7 cellular contexts compared by ENCODE assay signal in the genomic region with DNA sequence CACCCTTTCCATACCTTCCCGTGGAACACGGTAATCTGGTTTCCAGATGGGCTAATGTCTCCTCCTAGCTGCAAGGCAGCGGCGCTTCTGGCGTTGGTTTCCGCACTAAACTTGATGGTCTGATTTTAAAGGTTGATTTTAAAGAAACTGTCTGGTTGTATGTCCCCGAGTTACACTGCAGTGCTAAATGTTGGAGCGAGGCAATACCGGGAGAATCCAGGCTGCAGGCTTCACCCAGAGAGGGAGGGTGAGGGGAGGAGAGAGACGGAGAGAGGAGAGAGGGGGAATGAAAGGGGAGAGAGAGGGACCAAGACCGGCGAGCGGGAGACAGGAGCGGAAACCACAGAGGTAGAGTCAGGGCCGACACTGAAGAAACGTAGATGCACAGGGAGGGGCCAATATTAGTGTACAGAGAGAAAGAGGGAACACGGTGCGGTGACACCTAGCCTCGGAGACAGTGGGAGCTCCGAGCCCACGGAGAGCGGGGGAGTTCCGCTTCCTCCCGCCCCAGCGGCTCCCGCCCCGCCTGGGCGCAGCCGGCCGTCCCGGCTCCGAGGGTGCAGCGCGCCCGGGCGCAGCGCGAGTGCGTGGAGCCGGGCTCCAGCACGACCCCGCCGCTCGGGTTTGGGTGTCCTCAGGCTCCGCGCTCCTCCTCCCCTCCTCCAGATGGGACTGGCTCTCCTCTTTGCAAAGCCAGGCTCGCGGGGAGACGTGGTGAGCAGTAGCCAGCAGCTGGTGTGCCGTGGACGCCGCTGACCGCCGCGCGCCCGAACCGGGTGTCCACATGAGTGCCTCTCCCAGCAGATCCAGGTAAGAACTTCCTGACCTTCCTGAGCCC.
DNase-seq lines count a peak whose midpoint lies in the region; ATAC-seq and TF ChIP-seq lines count a peak whose summit lies in the region.

No MANE protein-coding gene starts in this region.

- H3K9me3 ChIP-seq in endocrine pancreas (ENCODE audit: control insufficient read depth, low read length) = no peaks in the 10 kb centered on the region

- H3K4me1 Mint-ChIP-seq in T-helper 1 cell treated with Interleukin-12 subunit alpha and Interleukin-12 subunit beta and Interleukin-4 antibody, amounts not matched to agents 30 μg/mL and 1 μg/mL, for 36 hours (ENCODE audit: low read depth) = peaks cover 49% of the 10 kb centered on the region
- peaks cover 7 to 27% of the 10 kb centered on the region in 2 donors for H3K4me1 Mint-ChIP-seq in natural killer cell

- no peaks in the 10 kb centered on the region for H3K27me3 Mint-ChIP-seq in T-helper 1 cell treated with Interleukin-12 subunit alpha and Interleukin-12 subunit beta and Interleukin-4 antibody, amounts not matched to agents 30 μg/mL and 1 μg/mL, for 36 hours (ENCODE audit: low read depth)
- H3K27me3 Mint-ChIP-seq in natural killer cell (ENCODE audit: low read depth in 2 of 2) = peaks cover 40 to 42% of the 10 kb centered on the region in 2 donors

- peaks cover 19% of the 10 kb centered on the region for H3K36me3 Mint-ChIP-seq in T-helper 1 cell treated with Interleukin-12 subunit alpha and Interleukin-12 subunit beta and Interleukin-4 antibody, amounts not matched to agents 30 μg/mL and 1 μg/mL, for 36 hours (ENCODE audit: low read depth)
- H3K36me3 Mint-ChIP-seq in natural killer cell = no peaks in the 10 kb centered on the region

- peak overlapping the region; percentile 99 for H3K4me3 Mint-ChIP-seq in T-helper 1 cell treated with Interleukin-12 subunit alpha and Interleukin-12 subunit beta and Interleukin-4 antibody, amounts not matched to agents 30 μg/mL and 1 μg/mL, for 36 hours
- H3K4me3 Mint-ChIP-seq in natural killer cell = peak overlapping the region; percentile 85

- TF ChIP-seq CTCF in GM13976 (IDR thresholded peaks at IDR 0.05; ENCODE audit: borderline replicate concordance, control extremely low read depth, extremely low read depth, insufficient read depth, missing control alignments) = peak; percentile 34
- TF ChIP-seq CTCF in natural killer cell (IDR thresholded peaks at IDR 0.05) = no peak

- peaks cover 3% of the 10 kb centered on the region for H3K27me3 ChIP-seq in endocrine pancreas (ENCODE audit: control insufficient read depth, insufficient read depth, low read length)

- H3K27ac Mint-ChIP-seq in T-helper 1 cell treated with Interleukin-12 subunit alpha and Interleukin-12 subunit beta and Interleukin-4 antibody, amounts not matched to agents 30 μg/mL and 1 μg/mL, for 36 hours = peak overlapping the region; percentile 90
- H3K27ac Mint-ChIP-seq in natural killer cell = peak overlapping the region in 1 of 2 donors; percentile 37

- no peak overlapping the region for H3K9ac ChIP-seq in endocrine pancreas (ENCODE audit: control insufficient read depth, insufficient read depth, low read length)

- ATAC-seq in HG03045 (IDR thresholded peaks at IDR 0.05; ENCODE audit: unreplicated experiment) (peak; percentile 59), natural killer cell (peak; percentile 47 to 70 (median 58)), GM21528 (IDR thresholded peaks at IDR 0.05; ENCODE audit: low FRiP score, unreplicated experiment) (no peak)

- peak overlapping the region; percentile 31 for H3K4me3 ChIP-seq in endocrine pancreas (ENCODE audit: control insufficient read depth, insufficient read depth, low read length)

- no peaks in the 10 kb centered on the region for H3K36me3 ChIP-seq in endocrine pancreas (ENCODE audit: control insufficient read depth, insufficient read depth, low read length)

- H3K9me3 Mint-ChIP-seq in T-helper 1 cell treated with Interleukin-12 subunit alpha and Interleukin-12 subunit beta and Interleukin-4 antibody, amounts not matched to agents 30 μg/mL and 1 μg/mL, for 36 hours = no peaks in the 10 kb centered on the region
- H3K9me3 Mint-ChIP-seq in natural killer cell = no peaks in the 10 kb centered on the region

- in situ Hi-C loops in GM13976 (cut with MboI; ENCODE audit: low sequenced_read_pairs, unreplicated experiment) = no loop called here

- DNase-seq in GM13976 (ENCODE audit: low spot score) (peak; percentile 79), natural killer cell (no peak)
- DNase-seq in effector CD4-positive, alpha-beta T cell = no peak

- no peaks in the 10 kb centered on the region for H3K4me1 ChIP-seq in endocrine pancreas (ENCODE audit: control insufficient read depth, insufficient read depth, low read length)

- intact Hi-C loops in natural killer cell (cut with micrococcal nuclease) = no loop called here
